19 cellular contexts compared by ENCODE assay signal in the genomic region with DNA sequence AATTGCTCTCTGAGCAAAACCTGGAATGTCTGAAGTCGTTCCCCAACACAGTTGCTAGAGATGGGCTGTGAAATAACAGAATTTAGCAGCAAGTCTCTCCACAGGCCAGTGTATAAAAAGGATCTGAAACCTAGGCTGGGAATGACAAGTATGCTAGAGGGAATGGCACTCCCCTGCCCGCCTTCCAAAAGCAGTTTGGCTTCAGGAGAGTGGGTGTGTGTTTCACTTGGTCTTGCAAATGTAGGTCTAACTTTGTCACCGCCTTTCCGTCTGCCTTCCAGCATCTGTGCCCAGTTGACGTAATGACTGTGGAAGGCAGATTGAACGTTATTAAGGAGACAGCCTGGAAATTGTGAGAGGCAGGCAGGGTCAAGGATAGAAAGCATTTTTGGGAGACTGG. TPM values are rescaled to one million over a fixed set of nuclear protein-coding genes. Genes with fewer than 3 reads are reported as not detected.
DNase-seq lines count a peak whose midpoint lies in the region; ATAC-seq and TF ChIP-seq lines count a peak whose summit lies in the region.
"Had no signal": no experiment of that assay in that cellular context is flagged by ENCODE, and none has a peak within 500 bp of the region (broad histone marks: within the 10 kb centered on the region; RNA-seq: fewer than 3 reads in every experiment).

No MANE protein-coding gene starts in this region.

- H3K4me1 Mint-ChIP-seq in brain (peaks cover 8% of the 10 kb centered on the region), T-helper 17 cell (peaks cover 2% of the 10 kb centered on the region)

- H3K9me3 Mint-ChIP-seq in brain: peaks cover 21 to 27% (median 27%) of the 10 kb centered on the region in 5 experiments

- in situ Hi-C loops in G401 (cut with HindIII; ENCODE audit: low sequenced_read_pairs): no loop called here

- peak overlapping the region in 2 of 3 donors; percentile 25 to 32 for H3K4me3 ChIP-seq in skeletal muscle tissue (ENCODE audit: low read length in 3 of 3)
- H3K4me3 ChIP-seq: esophagus muscularis mucosa had no signal

- peak; percentile 22 for DNase-seq in G401 (ENCODE audit: low spot score)
- DNase-seq in iris pigment epithelial cell (ENCODE audit: low read depth): peak; percentile 3
- no peak for DNase-seq in NK-92 (lab: John Stamatoyannopoulos, UW; ENCODE audit: unreplicated experiment)
- no peak for DNase-seq in T-helper 17 cell
- no peak for DNase-seq in GM10266 (ENCODE audit: extremely low spot score)
- DNase-seq in NCI-H1048 (lab: John Stamatoyannopoulos, UW): no peak
- DNase-seq: activated CD4-positive, alpha-beta memory T cell treated with anti-CD3 and anti-CD28 coated beads for 36 hours; activated effector memory CD4-positive, alpha-beta T cell treated with Interleukin-2 at 50 U/mL for 16 hours; CD4-positive, CD25-positive, alpha-beta regulatory T cell; central memory CD4-positive, alpha-beta T cell; GF-D8; NCI-H345; stimulated activated CD4-positive, alpha-beta T cell treated with anti-CD3 and anti-CD28 coated beads, Interleukin-2, amount 100 ng/mL, for 24 hours had no signal

- H3K9ac ChIP-seq in skeletal muscle tissue (ENCODE audit: low read depth in 1 of 3, low read length in 3 of 3): peak overlapping the region in 2 of 3 donors; percentile 46 to 57

- no peak for TF ChIP-seq CTCF in brain (conservative IDR thresholded peaks at IDR 0.05)
- no peak for TF ChIP-seq CTCF in GM10266 (IDR thresholded peaks at IDR 0.05; ENCODE audit: control insufficient read depth, insufficient read depth, low read depth, missing control alignments)

- H3K27me3 Mint-ChIP-seq in brain (no peaks in the 10 kb centered on the region), T-helper 17 cell (no peaks in the 10 kb centered on the region)
- H3K27me3 Mint-ChIP-seq: activated CD4-positive, alpha-beta memory T cell treated with anti-CD3 and anti-CD28 coated beads for 36 hours; CD4-positive, CD25-positive, alpha-beta regulatory T cell; stimulated activated memory B cell treated with anti-CD40 and anti-IgM and Interleukin-4, amounts not matched to agents 10 μg/mL and 1 μg/mL and 100 μg/mL, for 72 hours had no signal

- H3K36me3 ChIP-seq in skeletal muscle tissue (ENCODE audit: control insufficient read depth in 3 of 3, insufficient read depth in 3 of 3, low read length in 3 of 3): no peaks in the 10 kb centered on the region
- H3K36me3 ChIP-seq: esophagus muscularis mucosa had no signal

- H3K36me3 Mint-ChIP-seq in brain: peaks cover 30% of the 10 kb centered on the region
- no peaks in the 10 kb centered on the region for H3K36me3 Mint-ChIP-seq in T-helper 17 cell (ENCODE audit: low read depth)

- H3K9me3 ChIP-seq in skeletal muscle tissue (ENCODE audit: control insufficient read depth in 3 of 3, low read length in 3 of 3) (peaks cover 0 to 2% (median 0%) of the 10 kb centered on the region in 3 donors), T-helper 17 cell (ENCODE audit: control insufficient read depth, low read length, poor library complexity, severe bottlenecking) (no peaks in the 10 kb centered on the region)

- peak overlapping the region; percentile 59 for H3K27ac ChIP-seq in skeletal muscle tissue (ENCODE audit: low read depth, low read length)
- H3K27ac ChIP-seq: esophagus muscularis mucosa, HL-60 had no signal

- ATAC-seq in T-helper 17 cell: no peak
- ATAC-seq: stimulated activated memory B cell treated with anti-CD40 and anti-IgM and Interleukin-4, amounts not matched to agents 10 μg/mL and 1 μg/mL and 100 μg/mL, for 72 hours had no signal

- H3K4me1 ChIP-seq in skeletal muscle tissue (ENCODE audit: control insufficient read depth in 3 of 3, insufficient read depth in 3 of 3, low read length in 3 of 3): peaks cover 10 to 18% (median 12%) of the 10 kb centered on the region in 3 donors
- H3K4me1 ChIP-seq: esophagus muscularis mucosa had no signal

- no peak overlapping the region for H3K4me3 Mint-ChIP-seq in brain
- H3K4me3 Mint-ChIP-seq in T-helper 17 cell: no peak overlapping the region
- H3K4me3 Mint-ChIP-seq: activated CD4-positive, alpha-beta memory T cell treated with anti-CD3 and anti-CD28 coated beads for 36 hours; CD4-positive, CD25-positive, alpha-beta regulatory T cell; stimulated activated memory B cell treated with anti-CD40 and anti-IgM and Interleukin-4, amounts not matched to agents 10 μg/mL and 1 μg/mL and 100 μg/mL, for 72 hours; T-helper 1 cell treated with Interleukin-12 subunit alpha and Interleukin-12 subunit beta and Interleukin-4 antibody, amounts not matched to agents 30 μg/mL and 1 μg/mL, for 36 hours had no signal

- H3K27me3 ChIP-seq in skeletal muscle tissue (ENCODE audit: control insufficient read depth in 3 of 3, insufficient read depth in 3 of 3, low read length in 3 of 3): no peaks in the 10 kb centered on the region
- H3K27me3 ChIP-seq: esophagus muscularis mucosa had no signal

- H3K27ac Mint-ChIP-seq in brain: peak overlapping the region in 3 of 5 experiments; percentile 36 to 57 (median 51)
- no peak overlapping the region for H3K27ac Mint-ChIP-seq in T-helper 17 cell
- H3K27ac Mint-ChIP-seq: activated CD4-positive, alpha-beta memory T cell treated with anti-CD3 and anti-CD28 coated beads for 36 hours; CD4-positive, CD25-positive, alpha-beta regulatory T cell; stimulated activated memory B cell treated with anti-CD40 and anti-IgM and Interleukin-4, amounts not matched to agents 10 μg/mL and 1 μg/mL and 100 μg/mL, for 72 hours; T-helper 1 cell treated with Interleukin-12 subunit alpha and Interleukin-12 subunit beta and Interleukin-4 antibody, amounts not matched to agents 30 μg/mL and 1 μg/mL, for 36 hours had no signal

RNA-seq across cellular contexts. Expression of a gene that starts 18.0 kb away (rescaled TPM):
- 8.5 and 9.1 TPM in 2 replicates for total RNA-seq in G401 (2014; rRNA removed; shearing (Covaris generic))
- 450 TPM for polyA plus RNA-seq in brain (ENCODE audit: insufficient read depth, low read depth, low replicate concordance)
- total RNA-seq in skeletal muscle tissue: 74.6 TPM
- 10 to 100 TPM; 25.1 to 91.0 TPM for total RNA-seq in T-helper 17 cell

Comparison
In these comparisons a context has a peak if more than half of its experiments do, and no peak if none do; other contexts are left out.
1. DNase-seq: peak in G401 (single experiment) and iris pigment epithelial cell (single experiment); none in NK-92 (single experiment), T-helper 17 cell (0 of 3), GM10266 (single experiment) and NCI-H1048 (single experiment).